8 cellular contexts compared by ENCODE assay signal in genomic region chr6:99905209-99906106, GRCh38.
DNase-seq lines count a peak whose midpoint lies in the region; ATAC-seq, FAIRE-seq and TF ChIP-seq lines count a peak whose summit lies in the region.

No MANE protein-coding gene starts in this region.

- peak; percentile 9 for FAIRE-seq in GM12891 (lab: Jason Lieb, UNC)

- ATAC-seq in HG02588 (IDR thresholded peaks at IDR 0.05; ENCODE audit: unreplicated experiment) (peak; percentile 88), psoas muscle (peak in 2 of 4 donors; percentile 52 to 60)

- DNase-seq in A172 (ENCODE audit: low spot score) (peak; percentile 67), GM12891 (ENCODE audit: insufficient read length, low spot score) (no peak), MG63 (peak; percentile 13), RPMI7951 (ENCODE audit: low read depth) (peak; percentile 41), fibroblast of pulmonary artery (ENCODE audit: low read depth) (peak; percentile 42), psoas muscle (no peak), posterior vena cava (ENCODE audit: low spot score) (no peak)

- TF ChIP-seq CTCF in fibroblast of pulmonary artery (IDR thresholded peaks at IDR 0.05; ENCODE audit: low read length, missing control alignments) (peak; percentile 55), psoas muscle (IDR thresholded peaks at IDR 0.05) (peak; percentile 49)

- H3K27ac ChIP-seq in psoas muscle: no peak overlapping the region

- H3K9me3 ChIP-seq in MG63 (no peaks in the 10 kb centered on the region), psoas muscle (no peaks in the 10 kb centered on the region)

- H3K4me3 ChIP-seq in MG63 (no peak overlapping the region), fibroblast of pulmonary artery (replicated peaks; ENCODE audit: low read depth, low read length) (no peak overlapping the region), psoas muscle (no peak overlapping the region)

- WGBS in psoas muscle, 3 donors: 45 to 51% (median 47%) methylated on average over 4 of the region's 4 CpGs

- intact Hi-C loops in psoas muscle (cut with DNase I) (no loop called here), posterior vena cava (cut with DNase I) (no loop called here)

- TF ChIP-seq POLR2A in GM12891 (IDR thresholded peaks at IDR 0.05; ENCODE audit: low read depth, low read length): no peak

- no peaks in the 10 kb centered on the region for H3K4me1 ChIP-seq in psoas muscle

- H3K27me3 ChIP-seq in MG63: no peaks in the 10 kb centered on the region
- no peaks in the 10 kb centered on the region for H3K27me3 ChIP-seq in psoas muscle (ENCODE audit: insufficient read depth in 3 of 3, low read length in 2 of 3)

- H3K36me3 ChIP-seq in MG63 (no peaks in the 10 kb centered on the region), psoas muscle (ENCODE audit: insufficient read depth in 1 of 2, low read depth in 1 of 2) (no peaks in the 10 kb centered on the region)

TF ChIP-seq in GM12891, 5 proteins besides CTCF, POLR2A, EP300 and RAD21:
- TF ChIP-seq SPI1 (IDR thresholded peaks at IDR 0.05; ENCODE audit: low read depth, low read length) (no peak), POU2F2 (IDR thresholded peaks at IDR 0.05; ENCODE audit: low read depth, low read length) (no peak), PAX5 (IDR thresholded peaks at IDR 0.05; ENCODE audit: insufficient read depth, low read length, severe bottlenecking) (no peak), POLR2AphosphoS5 (IDR thresholded peaks at IDR 0.05; ENCODE audit: low read depth, low read length) (no peak), TAF1 (IDR thresholded peaks at IDR 0.05; ENCODE audit: low read depth, low read length) (no peak)

Comparison
In these comparisons a context has a peak if more than half of its experiments do, and no peak if none do; other contexts are left out.
1. DNase-seq: peak in A172 (single experiment), MG63 (single experiment), RPMI7951 (single experiment) and fibroblast of pulmonary artery (single experiment); none in GM12891 (single experiment), psoas muscle (0 of 2) and posterior vena cava (single experiment).